In the genomic region with DNA sequence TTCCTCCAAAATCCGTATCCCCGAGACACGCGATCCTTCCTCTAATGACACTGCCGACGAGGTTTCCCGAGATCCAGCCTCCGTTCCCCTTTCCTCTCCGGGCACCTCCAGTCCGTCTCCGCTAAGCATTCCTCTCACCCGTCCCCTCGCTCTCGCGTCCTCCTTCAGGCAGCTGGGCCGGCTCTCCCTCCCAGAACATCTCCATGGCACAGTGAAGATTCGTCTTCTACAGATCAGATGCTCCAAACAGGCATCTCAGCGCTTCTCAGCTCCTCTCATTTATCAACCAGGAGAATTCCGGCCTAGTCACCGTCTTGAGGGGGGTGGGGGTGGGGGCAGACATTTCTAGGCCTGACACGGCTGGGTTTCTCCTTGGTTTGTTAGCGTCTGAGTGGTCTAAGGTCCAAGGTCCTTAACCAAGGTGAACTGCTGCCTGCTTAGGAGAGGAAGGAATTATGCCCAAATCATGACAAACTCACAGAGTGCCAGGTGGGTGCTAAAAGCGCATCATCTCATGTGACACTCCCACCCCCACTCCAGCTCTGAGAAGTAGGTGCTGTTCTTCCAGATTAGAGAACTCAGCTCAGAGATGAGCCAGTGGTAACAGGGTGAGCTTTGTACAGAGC, we compare ENCODE assay signal across 8 cellular contexts. TPM values are rescaled to one million over a fixed set of nuclear protein-coding genes. Genes with fewer than 3 reads are reported as not detected.
DNase-seq lines count a peak whose midpoint lies in the region; ATAC-seq lines count a peak whose summit lies in the region.
"Had no signal": no experiment of that assay in that cellular context is flagged by ENCODE, and none has a peak within 500 bp of the region (broad histone marks: within the 10 kb centered on the region; RNA-seq: fewer than 3 reads in every experiment).

A gene (minus strand): TSS at position 457 of the 626 bp plus-strand sequence. CDS start 7,976 bp downstream, outside the sequence.

- peaks cover 4% of the 10 kb centered on the region for H3K4me1 ChIP-seq in urinary bladder (ENCODE audit: insufficient read depth)

- no peaks in the 10 kb centered on the region for H3K36me3 ChIP-seq in urinary bladder (ENCODE audit: insufficient read depth)
- H3K36me3 ChIP-seq: thyroid gland had no signal

- peak within 1 kb of the TSS; percentile 80 for H3K27ac Mint-ChIP-seq in memory B cell

- peaks cover 4% of the 10 kb centered on the region for H3K36me3 Mint-ChIP-seq in memory B cell

- H3K4me3 ChIP-seq in urinary bladder (ENCODE audit: low read depth, low read length): peak within 1 kb of the TSS; percentile 70

- H3K4me1 Mint-ChIP-seq in memory B cell: peaks cover 12% of the 10 kb centered on the region

- peak within 1 kb of the TSS; percentile 93 for H3K4me3 Mint-ChIP-seq in memory B cell

- peak within 1 kb of the TSS; percentile 50 for H3K27ac ChIP-seq in cingulate gyrus (ENCODE audit: low read depth, low read length)
- no peak within 1 kb of the TSS for H3K27ac ChIP-seq in urinary bladder (ENCODE audit: low read depth)
- H3K27ac ChIP-seq: thyroid gland had no signal

- no peak for ATAC-seq in memory B cell (ENCODE audit: low read depth)

- H3K27me3 Mint-ChIP-seq in memory B cell: peaks cover 24% of the 10 kb centered on the region

- 17% methylated on average over 23 of the region's 23 CpGs for WGBS in urinary bladder

- H3K9me3 Mint-ChIP-seq in memory B cell: no peaks in the 10 kb centered on the region

- DNase-seq in ELR (ENCODE audit: low read depth) (peak; percentile 20), NCI-H2171 (lab: John Stamatoyannopoulos, UW) (peak; percentile 36), memory B cell (ENCODE audit: low spot score in 2 of 2) (no peak), epidermal melanocyte (ENCODE audit: insufficient read length, low spot score) (no peak), OCI-M1 (lab: John Stamatoyannopoulos, UW) (no peak)

RNA-seq across cellular contexts. Expression of the gene that starts here (rescaled TPM):
- total RNA-seq in urinary bladder: 6.7 TPM
- 2.5 TPM for polyA plus RNA-seq in urinary bladder

Comparison
In these comparisons a context has a peak if more than half of its experiments do, and no peak if none do; other contexts are left out.
1. DNase-seq: peak in ELR (single experiment) and NCI-H2171 (single experiment); none in memory B cell (0 of 2), epidermal melanocyte (single experiment) and OCI-M1 (single experiment).